In genomic region chr1:19743793-19744192, GRCh38 we compare ENCODE assay signal across 20 cellular contexts. TPM values are rescaled to one million over a fixed set of nuclear protein-coding genes. Genes with fewer than 3 reads are reported as not detected.
DNase-seq lines count a peak whose midpoint lies in the region; ATAC-seq and TF ChIP-seq lines count a peak whose summit lies in the region.
"Had no signal": no experiment of that assay in that cellular context is flagged by ENCODE, and none has a peak within 500 bp of the region (broad histone marks: within the 10 kb centered on the region; RNA-seq: fewer than 3 reads in every experiment).

No MANE protein-coding gene starts in this region.

- TF ChIP-seq CTCF in mucosa of descending colon (IDR thresholded peaks at IDR 0.05) (no peak), stomach (IDR thresholded peaks at IDR 0.05) (no peak), left lung (IDR thresholded peaks at IDR 0.05) (no peak), endodermal cell (conservative IDR thresholded peaks at IDR 0.05) (no peak)

- DNase-seq in mucosa of descending colon = no peak
- peak; percentile 32 for DNase-seq in stomach
- no peak for DNase-seq in left lung
- DNase-seq in islet precursor cell = no peak
- DNase-seq in activated CD8-positive, alpha-beta memory T cell treated with anti-CD3 and anti-CD28 coated beads, Interleukin-2, amount 50 U/mL, for 48 hours = no peak
- no peak for DNase-seq in endodermal cell
- DNase-seq: 8988T; ACHN; C1 segment of cervical spinal cord; Calu3; CD4-positive, alpha-beta memory T cell; COR-L47; DMS53; DMS79 treated with DMSO at 0.1 percent for 48 hours; GF-D8; GOT3; HFFc6 had no signal

- peaks cover 5 to 29% of the 10 kb centered on the region in 2 donors for H3K36me3 ChIP-seq in duodenal mucosa (ENCODE audit: control insufficient read depth in 1 of 2, insufficient read depth in 2 of 2, low read length in 2 of 2)
- H3K36me3 ChIP-seq in mucosa of descending colon (ENCODE audit: low read depth) = peaks cover 3% of the 10 kb centered on the region
- peaks cover 21 to 93% (median 90%) of the 10 kb centered on the region in 4 donors for H3K36me3 ChIP-seq in stomach
- peaks cover 0 to 43% of the 10 kb centered on the region in 2 donors for H3K36me3 ChIP-seq in left lung
- no peaks in the 10 kb centered on the region for H3K36me3 ChIP-seq in endodermal cell (ENCODE audit: control insufficient read depth, insufficient read depth, low read length)
- H3K36me3 ChIP-seq: HAP-1 had no signal

- TF ChIP-seq EP300 in stomach (IDR thresholded peaks at IDR 0.05) = no peak

- peak overlapping the region; percentile 41 to 65 for H3K9ac ChIP-seq in duodenal mucosa (ENCODE audit: low read depth in 1 of 2, low read length in 2 of 2)
- no peak overlapping the region for H3K9ac ChIP-seq in endodermal cell (ENCODE audit: extremely low read depth, low read length, poor library complexity, severe bottlenecking)

- H3K4me3 ChIP-seq in duodenal mucosa (ENCODE audit: low read depth in 1 of 2, low read length in 2 of 2) (peak overlapping the region in 1 of 2 donors; percentile 29), mucosa of descending colon (no peak overlapping the region), stomach (no peak overlapping the region), left lung (no peak overlapping the region), endodermal cell (ENCODE audit: low read length) (no peak overlapping the region)
- H3K4me3 ChIP-seq: A549, HAP-1 had no signal

- H3K4me1 Mint-ChIP-seq in endodermal cell = no peaks in the 10 kb centered on the region
- H3K4me1 Mint-ChIP-seq: CD4-positive, alpha-beta memory T cell had no signal

- WGBS in stomach, 5 donors = 40 to 73% (median 60%) methylated on average over 9 of the region's 9 CpGs
- 91 to 100% methylated on average over 9 of the region's 9 CpGs for WGBS in endodermal cell (ENCODE audit: insufficient coverage in 1 of 2, insufficient read length in 1 of 2), 2 experiments

- peak; percentile 59 for ATAC-seq in mucosa of descending colon
- ATAC-seq in left lung = no peak
- ATAC-seq: A549 had no signal

- no peak overlapping the region for H3K27ac Mint-ChIP-seq in endodermal cell
- H3K27ac Mint-ChIP-seq: HFFc6 had no signal

- intact Hi-C loops in mucosa of descending colon (cut with DNase I, micrococcal nuclease) = no loop called here
- intact Hi-C loops in stomach (cut with DNase I; ENCODE audit: low total_unique reads) = no loop called here
- intact Hi-C loops in left lung (cut with DNase I) = no loop called here

- H3K27ac ChIP-seq in duodenal mucosa (ENCODE audit: low read depth, low read length) (peak overlapping the region; percentile 85), stomach (peak overlapping the region; percentile 17 to 72 (median 67)), left lung (no peak overlapping the region), endodermal cell (ENCODE audit: low read depth, low read length) (no peak overlapping the region)
- H3K27ac ChIP-seq: A549 had no signal

- H3K27me3 ChIP-seq in duodenal mucosa (ENCODE audit: control insufficient read depth in 1 of 2, insufficient read depth in 2 of 2, low read length in 2 of 2) = no peaks in the 10 kb centered on the region
- no peaks in the 10 kb centered on the region for H3K27me3 ChIP-seq in stomach
- no peaks in the 10 kb centered on the region for H3K27me3 ChIP-seq in left lung
- H3K27me3 ChIP-seq in endodermal cell (ENCODE audit: control insufficient read depth, insufficient read depth, low read length, poor library complexity, severe bottlenecking) = peaks cover 14% of the 10 kb centered on the region

- no peaks in the 10 kb centered on the region for H3K9me3 ChIP-seq in duodenal mucosa (ENCODE audit: control insufficient read depth in 1 of 2, low read length in 2 of 2)
- H3K9me3 ChIP-seq in mucosa of descending colon = no peaks in the 10 kb centered on the region
- H3K9me3 ChIP-seq in stomach = peaks cover 0 to under 1% (median 0%) of the 10 kb centered on the region in 4 donors
- H3K9me3 ChIP-seq in left lung = no peaks in the 10 kb centered on the region
- H3K9me3 ChIP-seq in endodermal cell (ENCODE audit: control insufficient read depth, low read length) = no peaks in the 10 kb centered on the region
- H3K9me3 ChIP-seq: A549, HAP-1 had no signal

- H3K27me3 Mint-ChIP-seq in endodermal cell (ENCODE audit: insufficient read depth) = peaks cover 2% of the 10 kb centered on the region
- H3K27me3 Mint-ChIP-seq: CD4-positive, alpha-beta memory T cell had no signal

- no peak for TF ChIP-seq POLR2A in stomach (IDR thresholded peaks at IDR 0.05)

- no peaks in the 10 kb centered on the region for H3K9me3 Mint-ChIP-seq in endodermal cell
- H3K9me3 Mint-ChIP-seq: HFFc6 had no signal

- H3K4me1 ChIP-seq in duodenal mucosa (ENCODE audit: control insufficient read depth in 1 of 2, insufficient read depth in 2 of 2, low read length in 2 of 2) (peaks cover 56 to 58% of the 10 kb centered on the region in 2 donors), mucosa of descending colon (ENCODE audit: low read depth) (no peaks in the 10 kb centered on the region), stomach (peaks cover 0 to 13% (median 10%) of the 10 kb centered on the region in 4 donors), left lung (no peaks in the 10 kb centered on the region), endodermal cell (ENCODE audit: control insufficient read depth, insufficient read depth, low read length) (no peaks in the 10 kb centered on the region)
- H3K4me1 ChIP-seq: A549, HAP-1 had no signal

- peaks cover 3% of the 10 kb centered on the region for H3K36me3 Mint-ChIP-seq in endodermal cell (ENCODE audit: low read depth)

- H3K4me3 Mint-ChIP-seq in endodermal cell = no peak overlapping the region
- H3K4me3 Mint-ChIP-seq: CD4-positive, alpha-beta memory T cell; HFFc6 had no signal

RNA-seq across cellular contexts. Expression of gene TMCO4, which starts 55.9 kb away (rescaled TPM):
- total RNA-seq in mucosa of descending colon (10 to 100 TPM; 27.9 to 42.8 (median 31.9) TPM), stomach (100 to 1,000 TPM in 2 of 5 donors, 10 to 100 TPM in 2, 1 to 10 TPM in 1; 5.3 to 326 (median 35.2) TPM), left lung (10 to 100 TPM; 21.6 to 22.1 TPM), endodermal cell (1 to 10 TPM; 6.2 to 6.6 TPM)
- polyA plus RNA-seq in stomach = 10 to 100 TPM; 16.7 to 27.4 (median 20.9) TPM
- polyA plus RNA-seq in endodermal cell (2013, experiment 1 of 2) = 0.78 TPM
- polyA plus RNA-seq in endodermal cell (2013, experiment 2 of 2) = 0.50 TPM

Comparison
In these comparisons a context has a peak if more than half of its experiments do, and no peak if none do; other contexts are left out.
1. H3K27ac ChIP-seq: peak in duodenal mucosa (single experiment) and stomach (5 of 5); none in left lung (0 of 2) and endodermal cell (single experiment).